In genomic region chr20:19376451-19376971, GRCh38 we compare ENCODE assay signal across 17 cellular contexts.
DNase-seq lines count a peak whose midpoint lies in the region; TF ChIP-seq lines count a peak whose summit lies in the region.
"Had no signal": no experiment of that assay in that cellular context is flagged by ENCODE, and none has a peak within 500 bp of the region (broad histone marks: within the 10 kb centered on the region; RNA-seq: fewer than 3 reads in every experiment).

No MANE protein-coding gene starts in this region.

- intact Hi-C loops in CD14-positive monocyte (cut with micrococcal nuclease), result no loop called here

- peak overlapping the region; percentile 5 to 73 (median 71) for H3K9ac ChIP-seq in skeletal muscle tissue (ENCODE audit: low read depth in 1 of 3, low read length in 3 of 3)

- H3K27me3 Mint-ChIP-seq in CD14-positive monocyte (ENCODE audit: low read depth in 3 of 3), result peaks cover 1 to 4% (median 2%) of the 10 kb centered on the region in 3 donors
- H3K27me3 Mint-ChIP-seq: activated naive CD8-positive, alpha-beta T cell treated with anti-CD3 and anti-CD28 coated beads, Interleukin-2, amount 10 ng/mL, durations not matched to agents 7 days and 5 days; activated T-cell treated with anti-CD3 and anti-CD28 coated beads, Interleukin-2, amount 50 U/mL, for 24 hours had no signal

- no peaks in the 10 kb centered on the region for H3K36me3 ChIP-seq in skeletal muscle tissue (ENCODE audit: control insufficient read depth in 3 of 3, insufficient read depth in 3 of 3, low read length in 3 of 3)

- H3K27ac ChIP-seq in layer of hippocampus (ENCODE audit: low read depth, low read length) (peak overlapping the region; percentile 38), skeletal muscle tissue (ENCODE audit: low read depth, low read length) (no peak overlapping the region)

- peaks cover 3% of the 10 kb centered on the region for H3K4me1 Mint-ChIP-seq in CD14-positive monocyte
- H3K4me1 Mint-ChIP-seq: activated B cell treated with CpG ODN at 0.5 μM for 24 hours; activated naive CD8-positive, alpha-beta T cell treated with anti-CD3 and anti-CD28 coated beads, Interleukin-2, amount 10 ng/mL, durations not matched to agents 7 days and 5 days; natural killer cell had no signal

- no peaks in the 10 kb centered on the region for H3K9me3 ChIP-seq in skeletal muscle tissue (ENCODE audit: control insufficient read depth in 3 of 3, low read length in 3 of 3)
- H3K9me3 ChIP-seq: Caco-2 had no signal

- no peak for TF ChIP-seq CTCF in CD14-positive monocyte (IDR thresholded peaks at IDR 0.05)

- H3K9me3 Mint-ChIP-seq in CD14-positive monocyte, result peaks cover 0 to 2% (median 0%) of the 10 kb centered on the region in 7 donors
- H3K9me3 Mint-ChIP-seq: activated B cell treated with CpG ODN at 0.5 μM for 24 hours; activated CD8-positive, alpha-beta T cell treated with anti-CD3 and anti-CD28 coated beads for 36 hours; activated naive CD8-positive, alpha-beta T cell treated with anti-CD3 and anti-CD28 coated beads, Interleukin-2, amount 10 ng/mL, durations not matched to agents 7 days and 5 days; activated T-cell treated with anti-CD3 and anti-CD28 coated beads, Interleukin-2, amount 50 U/mL, for 24 hours; natural killer cell had no signal

- H3K27ac Mint-ChIP-seq in CD14-positive monocyte, result no peak overlapping the region
- H3K27ac Mint-ChIP-seq: activated B cell treated with CpG ODN at 0.5 μM for 24 hours; activated CD8-positive, alpha-beta T cell treated with anti-CD3 and anti-CD28 coated beads for 36 hours; activated naive CD8-positive, alpha-beta T cell treated with anti-CD3 and anti-CD28 coated beads, Interleukin-2, amount 10 ng/mL, durations not matched to agents 7 days and 5 days; activated T-cell treated with anti-CD3 and anti-CD28 coated beads, Interleukin-2, amount 50 U/mL, for 24 hours; natural killer cell had no signal

- H3K4me1 ChIP-seq in skeletal muscle tissue (ENCODE audit: control insufficient read depth in 3 of 3, insufficient read depth in 3 of 3, low read length in 3 of 3), result peaks cover 0 to 8% (median 0%) of the 10 kb centered on the region in 3 donors
- H3K4me1 ChIP-seq: Caco-2 had no signal

- no peak overlapping the region for H3K4me3 Mint-ChIP-seq in CD14-positive monocyte
- H3K4me3 Mint-ChIP-seq: activated B cell treated with CpG ODN at 0.5 μM for 24 hours; activated CD8-positive, alpha-beta T cell treated with anti-CD3 and anti-CD28 coated beads for 36 hours; activated naive CD8-positive, alpha-beta T cell treated with anti-CD3 and anti-CD28 coated beads, Interleukin-2, amount 10 ng/mL, durations not matched to agents 7 days and 5 days; activated T-cell treated with anti-CD3 and anti-CD28 coated beads, Interleukin-2, amount 50 U/mL, for 24 hours; natural killer cell had no signal

- no peaks in the 10 kb centered on the region for H3K36me3 Mint-ChIP-seq in CD14-positive monocyte
- H3K36me3 Mint-ChIP-seq: activated naive CD8-positive, alpha-beta T cell treated with anti-CD3 and anti-CD28 coated beads, Interleukin-2, amount 10 ng/mL, durations not matched to agents 7 days and 5 days; natural killer cell had no signal

- H3K27me3 ChIP-seq in layer of hippocampus (ENCODE audit: control insufficient read depth, insufficient read depth, low read length) (no peaks in the 10 kb centered on the region), skeletal muscle tissue (ENCODE audit: control insufficient read depth in 3 of 3, insufficient read depth in 3 of 3, low read length in 3 of 3) (no peaks in the 10 kb centered on the region)

- DNase-seq in NCI-H446 (lab: John Stamatoyannopoulos, UW), result peak; percentile 43 to 67
- DNase-seq in anterior cingulate cortex (lab: John Stamatoyannopoulos, UW), result peak in 33 of 58 donors; percentile 6 to 82 (median 36)
- DNase-seq in CD14-positive monocyte (ENCODE audit: low spot score), result no peak
- no peak for DNase-seq in activated naive CD4-positive, alpha-beta T cell treated with Interleukin-2 at 50 U/mL for 16 hours
- DNase-seq in T1000 (lab: John Stamatoyannopoulos, UW), result no peak
- DNase-seq: activated B cell treated with CpG ODN at 0.5 μM for 24 hours; activated CD8-positive, alpha-beta T cell treated with anti-CD3 and anti-CD28 coated beads for 36 hours; activated naive CD8-positive, alpha-beta T cell treated with anti-CD3 and anti-CD28 coated beads, Interleukin-2, amount 10 ng/mL, durations not matched to agents 7 days and 5 days; activated T-cell treated with anti-CD3 and anti-CD28 coated beads, Interleukin-2, amount 50 U/mL, for 24 hours; Caco-2; mammary epithelial cell; natural killer cell; NCI-H146; NCI-H510A treated with DMSO at 0.1 percent for 48 hours; stimulated activated naive CD4-positive, alpha-beta T cell had no signal

- peak overlapping the region; percentile 38 to 70 (median 69) for H3K4me3 ChIP-seq in skeletal muscle tissue (ENCODE audit: low read length in 3 of 3)

Comparison
In these comparisons a context has a peak if more than half of its experiments do, and no peak if none do; other contexts are left out.
1. DNase-seq: peak in NCI-H446 (2 of 2) and anterior cingulate cortex (33 of 58); none in CD14-positive monocyte (single experiment), activated naive CD4-positive, alpha-beta T cell treated with Interleukin-2 at 50 U/mL for 16 hours (single experiment) and T1000 (single experiment).